Comparison of ENCODE assay signal across 15 cellular contexts in genomic region chr2:228407821-228408220, GRCh38.
A peak's percentile ranks its signal among the peaks of the same experiment; 100 is the strongest.
DNase-seq lines count a peak whose midpoint lies in the region; ATAC-seq lines count a peak whose summit lies in the region.
"Had no signal": no experiment of that assay in that cellular context is flagged by ENCODE, and none has a peak within 500 bp of the region (broad histone marks: within the 10 kb centered on the region; RNA-seq: fewer than 3 reads in every experiment).

No MANE protein-coding gene starts in this region.

- peaks cover 7% of the 10 kb centered on the region for H3K36me3 Mint-ChIP-seq in natural killer cell treated with Interleukin-12 subunit alpha and Interleukin-12 subunit beta and Interleukin-15 and Interleukin-18, amount 100 ng/mL, for 72 hours

- in situ Hi-C loops in G401 (cut with HindIII; ENCODE audit: low sequenced_read_pairs), result no loop called here

- H3K4me1 Mint-ChIP-seq in natural killer cell treated with Interleukin-12 subunit alpha and Interleukin-12 subunit beta and Interleukin-15 and Interleukin-18, amount 100 ng/mL, for 72 hours (ENCODE audit: low read depth in 2 of 2), result no peaks in the 10 kb centered on the region
- H3K4me1 Mint-ChIP-seq: H9 had no signal

- ATAC-seq in natural killer cell treated with Interleukin-12 subunit alpha and Interleukin-12 subunit beta and Interleukin-15 and Interleukin-18, amount 100 ng/mL, for 72 hours, result no peak
- ATAC-seq: A549, GM12878 had no signal

- peaks cover 14% of the 10 kb centered on the region for H3K9me3 Mint-ChIP-seq in natural killer cell treated with Interleukin-12 subunit alpha and Interleukin-12 subunit beta and Interleukin-15 and Interleukin-18, amount 100 ng/mL, for 72 hours

- H3K27me3 Mint-ChIP-seq in natural killer cell treated with Interleukin-12 subunit alpha and Interleukin-12 subunit beta and Interleukin-15 and Interleukin-18, amount 100 ng/mL, for 72 hours, result no peaks in the 10 kb centered on the region
- H3K27me3 Mint-ChIP-seq: CD4-positive, alpha-beta T cell had no signal

- H3K27ac Mint-ChIP-seq in natural killer cell treated with Interleukin-12 subunit alpha and Interleukin-12 subunit beta and Interleukin-15 and Interleukin-18, amount 100 ng/mL, for 72 hours, result no peak overlapping the region
- H3K27ac Mint-ChIP-seq: CD4-positive, alpha-beta T cell; H9 had no signal

- peak; percentile 20 for DNase-seq in DMS 273 (lab: John Stamatoyannopoulos, UW; ENCODE audit: unreplicated experiment)
- no peak for DNase-seq in DMS 273 treated with DMSO at 0.1 percent for 48 hours (lab: John Stamatoyannopoulos, UW)
- peak; percentile 98 for DNase-seq in G401 (ENCODE audit: low spot score)
- DNase-seq in cerebellar cortex (ENCODE audit: low spot score), result peak; percentile 97
- peak; percentile 5 for DNase-seq in pons (ENCODE audit: low spot score)
- DNase-seq in globus pallidus (ENCODE audit: low spot score), result no peak
- no peak for DNase-seq in natural killer cell treated with Interleukin-12 subunit alpha and Interleukin-12 subunit beta and Interleukin-15 and Interleukin-18, amount 100 ng/mL, for 72 hours (ENCODE audit: low spot score)
- DNase-seq: AML-193; Caco-2; CD4-positive, alpha-beta T cell; DMS79 treated with DMSO at 0.1 percent for 48 hours; H9; IMR-90 had no signal

- H3K4me3 Mint-ChIP-seq in natural killer cell treated with Interleukin-12 subunit alpha and Interleukin-12 subunit beta and Interleukin-15 and Interleukin-18, amount 100 ng/mL, for 72 hours, result no peak overlapping the region
- H3K4me3 Mint-ChIP-seq: CD4-positive, alpha-beta T cell; H9 had no signal

Comparison
In these comparisons a context has a peak if more than half of its experiments do, and no peak if none do; other contexts are left out.
1. DNase-seq: peak in DMS 273 (single experiment), G401 (single experiment), cerebellar cortex (single experiment) and pons (single experiment); none in DMS 273 treated with DMSO at 0.1 percent for 48 hours (single experiment), globus pallidus (single experiment) and natural killer cell treated with Interleukin-12 subunit alpha and Interleukin-12 subunit beta and Interleukin-15 and Interleukin-18, amount 100 ng/mL, for 72 hours (single experiment).